14 cellular contexts compared by ENCODE assay signal in the genomic region with DNA sequence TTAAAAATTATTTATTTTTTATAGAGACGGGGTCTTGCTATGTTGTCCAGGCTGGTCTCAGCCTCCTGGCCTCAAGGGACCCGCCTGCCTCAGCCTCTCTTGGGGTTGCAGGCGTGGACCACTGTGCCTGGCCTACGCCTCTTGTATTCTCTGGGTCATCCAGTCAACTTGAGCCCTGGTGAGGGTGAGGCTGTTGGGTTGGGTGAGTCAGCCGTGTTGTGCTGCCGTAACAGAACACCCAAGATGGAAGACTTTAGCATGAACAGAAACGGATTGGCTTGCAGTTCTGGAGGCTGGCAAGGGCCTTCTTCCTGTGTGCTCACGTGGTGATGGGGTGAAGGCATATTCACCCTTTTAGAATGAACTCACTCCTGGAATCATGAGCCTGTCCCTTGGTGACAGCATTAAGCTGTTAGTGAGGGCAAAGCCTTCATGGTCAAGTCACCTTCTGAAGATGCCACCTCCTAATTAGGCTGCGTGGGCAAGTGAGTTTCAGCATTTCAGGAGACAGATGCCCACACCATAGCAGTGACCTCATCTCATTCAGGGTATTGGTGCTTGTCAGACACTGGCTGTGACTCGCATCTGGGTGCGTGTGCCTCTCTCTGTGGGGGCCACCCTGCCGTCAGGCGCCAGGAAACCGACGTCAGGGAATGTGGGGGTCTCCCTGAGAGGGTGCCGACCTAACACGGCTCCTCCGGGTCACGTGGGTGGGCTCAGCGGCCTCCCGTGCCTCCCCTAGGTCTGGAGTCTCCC. TPM values are rescaled to one million over a fixed set of nuclear protein-coding genes. Genes with fewer than 3 reads are reported as not detected.
DNase-seq lines count a peak whose midpoint lies in the region; ATAC-seq and TF ChIP-seq lines count a peak whose summit lies in the region.
"Had no signal": no experiment of that assay in that cellular context is flagged by ENCODE, and none has a peak within 500 bp of the region (broad histone marks: within the 10 kb centered on the region; RNA-seq: fewer than 3 reads in every experiment).

No MANE protein-coding gene starts in this region.

- TF ChIP-seq EP300 in upper lobe of left lung (IDR thresholded peaks at IDR 0.05) = no peak

- TF ChIP-seq POLR2A in upper lobe of left lung (IDR thresholded peaks at IDR 0.05) = no peak

- POLR2A ChIA-PET in A673 (lab: Charles Lee; ENCODE audit: low non-redundant PET) = no interaction called here

- peaks cover 79% of the 10 kb centered on the region for H3K36me3 ChIP-seq in A673 (ENCODE audit: insufficient read depth, low read length, poor library complexity, severe bottlenecking)
- H3K36me3 ChIP-seq in upper lobe of left lung = peaks cover 3 to 78% (median 46%) of the 10 kb centered on the region in 4 donors

- H3K27ac ChIP-seq in A673 (ENCODE audit: low read depth, low read length, poor library complexity, severe bottlenecking) (peak overlapping the region; percentile 7), angular gyrus (ENCODE audit: low read depth, low read length) (peak overlapping the region; percentile 64), upper lobe of left lung (peak overlapping the region in 1 of 4 donors; percentile 31)

- ATAC-seq in upper lobe of left lung (ENCODE audit: low FRiP score in 2 of 2) (no peak), GM18873 (IDR thresholded peaks at IDR 0.05; ENCODE audit: low FRiP score, unreplicated experiment) (no peak)

- CTCF ChIA-PET in A673 (lab: Charles Lee) = no interaction called here

- TF ChIP-seq CTCF in A673 (conservative IDR thresholded peaks at IDR 0.05; ENCODE audit: low read depth, low read length) (no peak), upper lobe of left lung (IDR thresholded peaks at IDR 0.05) (no peak)

- H3K4me1 ChIP-seq in A673 (ENCODE audit: insufficient read depth, low read length, poor library complexity, severe bottlenecking) (peaks cover 6% of the 10 kb centered on the region), upper lobe of left lung (peaks cover 21 to 39% (median 27%) of the 10 kb centered on the region in 4 donors)

- no TSS peak for BruUV-seq in A673 (replicated peaks; lab: Mats Ljungman, UMichigan)

- H3K4me3 ChIP-seq in A673 (ENCODE audit: low read depth, low read length, poor library complexity, severe bottlenecking) = no peak overlapping the region
- H3K4me3 ChIP-seq in upper lobe of left lung = no peak overlapping the region

- DNase-seq in A673 (ENCODE audit: low spot score) (no peak), HCEC 1CT (peak; percentile 7), iris pigment epithelial cell (ENCODE audit: low read depth) (peak; percentile 83), upper lobe of left lung (no peak), activated gamma-delta T cell treated with Interleukin-2 at 50 U/mL for 16 hours (no peak), LoVo (ENCODE audit: low spot score) (no peak)
- DNase-seq: activated CD8-positive, alpha-beta memory T cell treated with anti-CD3 and anti-CD28 coated beads, Interleukin-2, amount 50 U/mL, for 4 hours; CD4-positive, CD25-positive, alpha-beta regulatory T cell; erythroblast; NCI-H2029 treated with DMSO at 0.1 percent for 48 hours; nephron progenitor cell; stimulated activated CD8-positive, alpha-beta memory T cell treated with anti-CD3 and anti-CD28 coated beads, Interleukin-4, amount 100 ng/mL, for 48 hours had no signal

- intact Hi-C loops in A673 (cut with micrococcal nuclease; ENCODE audit: unreplicated experiment) = no loop called here

- 88 to 93% methylated on average over 13 to 21 of the region's 21 CpGs for WGBS in upper lobe of left lung, 2 donors

- H3K27me3 ChIP-seq in A673 (replicated peaks; ENCODE audit: insufficient read depth, low read depth, low read length, poor library complexity) (no peaks in the 10 kb centered on the region), upper lobe of left lung (no peaks in the 10 kb centered on the region)

- H3K9me3 ChIP-seq in A673 (ENCODE audit: low read depth, low read length, poor library complexity, severe bottlenecking) (no peaks in the 10 kb centered on the region), upper lobe of left lung (no peaks in the 10 kb centered on the region)

RNA-seq across cellular contexts. Expression of a gene that starts 49.8 kb away (rescaled TPM):
- total RNA-seq in A673 (2021) = 69.9 and 73.0 TPM in 2 replicates
- 10 to 100 TPM; 54.9 to 90.0 (median 74.3) TPM for total RNA-seq in upper lobe of left lung

Comparison
In these comparisons a context has a peak if more than half of its experiments do, and no peak if none do; other contexts are left out.
1. DNase-seq: peak in HCEC 1CT (single experiment) and iris pigment epithelial cell (single experiment); none in A673 (single experiment), upper lobe of left lung (0 of 2), activated gamma-delta T cell treated with Interleukin-2 at 50 U/mL for 16 hours (single experiment) and LoVo (single experiment).